25 cellular contexts compared by ENCODE assay signal in the genomic region with DNA sequence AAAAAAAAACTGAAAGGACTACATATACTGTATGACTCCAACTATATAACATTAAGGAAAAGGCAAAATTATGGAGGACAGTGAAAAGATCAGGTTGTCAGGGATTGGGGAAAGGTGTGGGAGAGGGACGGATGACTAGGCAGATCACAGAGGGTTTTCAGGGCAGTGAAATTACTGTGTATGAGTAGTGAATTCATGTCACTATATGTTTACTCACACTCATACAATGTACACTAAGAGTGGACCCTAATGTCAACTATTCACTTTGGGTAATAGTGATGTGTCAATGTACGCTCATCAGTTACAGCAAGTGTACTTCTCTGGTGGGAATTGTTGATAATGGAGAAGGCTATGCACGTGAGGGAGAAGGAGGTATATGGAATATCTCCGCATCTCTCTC.
"Had no signal": no experiment of that assay in that cellular context is flagged by ENCODE, and none has a peak within 500 bp of the region (broad histone marks: within the 10 kb centered on the region; RNA-seq: fewer than 3 reads in every experiment).

No MANE protein-coding gene starts in this region.

- H3K27ac Mint-ChIP-seq: dendritic cell treated with granulocyte-macrophage colony-stimulating factor and Interleukin-4, amounts not matched to agents 40 ng/mL and 50 ng/mL, for 4 days; effector memory CD8-positive, alpha-beta T cell; endodermal cell; mesothelial cell of epicardium; naive B cell had no signal

- H3K9me3 Mint-ChIP-seq: effector memory CD8-positive, alpha-beta T cell; endodermal cell had no signal

- H3K36me3 ChIP-seq: colonic mucosa, esophagus squamous epithelium, gastrocnemius medialis, heart right ventricle, left lung, lower lobe of right lung had no signal

- H3K27ac ChIP-seq: colonic mucosa, epithelial cell of prostate, esophagus squamous epithelium, gastrocnemius medialis, heart right ventricle, left lung, lower lobe of right lung had no signal

- H3K9me3 ChIP-seq: colonic mucosa, esophagus squamous epithelium, gastrocnemius medialis, lower lobe of right lung, mucosa of descending colon had no signal

- H3K27me3 ChIP-seq: colonic mucosa, esophagus squamous epithelium, gastrocnemius medialis, heart right ventricle, left lung had no signal

- H3K4me3 ChIP-seq: colonic mucosa, esophagus squamous epithelium, gastrocnemius medialis, heart right ventricle, left lung, lower lobe of right lung, mucosa of descending colon had no signal

- H3K4me3 Mint-ChIP-seq: dendritic cell treated with granulocyte-macrophage colony-stimulating factor and Interleukin-4, amounts not matched to agents 40 ng/mL and 50 ng/mL, for 4 days; effector memory CD8-positive, alpha-beta T cell; endodermal cell; mesothelial cell of epicardium; naive B cell had no signal

- ATAC-seq: effector memory CD8-positive, alpha-beta T cell; esophagus mucosa; gastrocnemius medialis; heart right ventricle; left cardiac atrium; left lung; left ventricle myocardium superior; lower lobe of right lung; mucosa of descending colon had no signal

- H3K4me1 ChIP-seq: colonic mucosa, esophagus squamous epithelium, gastrocnemius medialis, heart right ventricle, left lung, lower lobe of right lung had no signal

- H3K36me3 Mint-ChIP-seq: mesothelial cell of epicardium, naive B cell had no signal

- H3K4me1 Mint-ChIP-seq: endodermal cell, mesothelial cell of epicardium, naive B cell had no signal

- H3K27me3 Mint-ChIP-seq: dendritic cell treated with granulocyte-macrophage colony-stimulating factor and Interleukin-4, amounts not matched to agents 40 ng/mL and 50 ng/mL, for 4 days had no signal

- DNase-seq: colonic mucosa; cortex of kidney; effector CD8-positive, alpha-beta T cell; effector memory CD8-positive, alpha-beta T cell; endodermal cell; erythroblast; esophagus squamous epithelium; foreskin fibroblast; foreskin melanocyte; gastrocnemius medialis; glutamatergic neuron; head of caudate nucleus; heart right ventricle; hippocampal formation; left cardiac atrium; left lung; left ventricle myocardium superior; lower lobe of right lung; mesenchymal stem cell; mucosa of descending colon; naive B cell had no signal
